Comparison of ENCODE assay signal across 22 cellular contexts in the genomic region with DNA sequence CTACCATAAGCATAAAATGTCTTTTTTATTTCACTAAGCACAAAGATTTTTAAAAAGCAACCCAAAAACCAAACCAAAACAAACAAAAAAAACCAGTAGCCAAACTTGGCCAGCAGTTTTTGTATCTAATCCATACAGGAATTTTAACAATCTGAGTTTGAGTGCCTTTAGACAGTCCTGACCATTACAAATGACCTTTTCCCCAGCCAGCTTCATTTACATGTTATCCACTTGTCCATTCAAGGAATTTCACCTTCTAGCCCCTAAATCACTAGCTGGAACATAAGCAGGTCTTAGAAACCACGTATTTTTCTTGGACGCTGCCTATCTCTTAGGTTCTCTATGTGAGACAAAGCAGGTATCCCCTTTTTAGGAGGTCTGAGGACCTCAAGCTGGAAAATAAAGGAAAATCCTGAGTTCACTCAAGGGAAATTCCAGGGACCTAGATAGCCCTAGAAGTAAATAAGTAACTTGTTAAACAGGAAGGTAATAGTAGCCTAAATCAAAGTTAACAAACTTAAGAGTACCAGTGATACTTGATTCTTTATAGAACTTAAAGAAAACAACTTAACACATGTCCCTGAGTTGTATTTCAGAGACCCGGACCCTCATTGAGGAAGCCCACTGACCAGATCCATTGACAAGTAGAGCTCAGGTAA. TPM values are rescaled to one million over a fixed set of nuclear protein-coding genes. Genes with fewer than 3 reads are reported as not detected.
DNase-seq lines count a peak whose midpoint lies in the region; ATAC-seq and TF ChIP-seq lines count a peak whose summit lies in the region.
"Had no signal": no experiment of that assay in that cellular context is flagged by ENCODE, and none has a peak within 500 bp of the region (broad histone marks: within the 10 kb centered on the region; RNA-seq: fewer than 3 reads in every experiment).

No MANE protein-coding gene starts in this region.

- H3K27ac ChIP-seq in ACC112 (ENCODE audit: low read depth, low read length), result peak overlapping the region; percentile 45; the same call in 1 of the 2 replicates
- peak overlapping the region; percentile 46; the same call in 1 of the 2 replicates for H3K27ac ChIP-seq in HUES6 (ENCODE audit: low read depth, low read length)
- H3K27ac ChIP-seq in neural progenitor cell, result peak overlapping the region; percentile 4
- no peak overlapping the region for H3K27ac ChIP-seq in tibial nerve
- H3K27ac ChIP-seq: adrenal gland, esophagus squamous epithelium, HL-60, spleen, vagina had no signal

- no peaks in the 10 kb centered on the region; the same call in 1 of the 2 replicates for H3K36me3 ChIP-seq in ACC112 (ENCODE audit: insufficient read depth, low read length)
- H3K36me3 ChIP-seq in HUES6 (ENCODE audit: control insufficient read depth, insufficient read depth, low read length), result peaks cover 80% of the 10 kb centered on the region
- peaks cover 38% of the 10 kb centered on the region for H3K36me3 ChIP-seq in neural progenitor cell
- no peaks in the 10 kb centered on the region for H3K36me3 ChIP-seq in tibial nerve
- H3K36me3 ChIP-seq: adrenal gland, vagina had no signal

- H3K4me3 ChIP-seq in ACC112 (ENCODE audit: low read depth, low read length), result no peak overlapping the region
- no peak overlapping the region for H3K4me3 ChIP-seq in HUES6 (ENCODE audit: low read depth, low read length)
- H3K4me3 ChIP-seq in epithelial cell of proximal tubule (ENCODE audit: low read depth, low read length), result peak overlapping the region; percentile 36
- no peak overlapping the region for H3K4me3 ChIP-seq in neural progenitor cell
- no peak overlapping the region for H3K4me3 ChIP-seq in tibial nerve
- H3K4me3 ChIP-seq: adrenal gland, esophagus squamous epithelium, spleen, vagina had no signal

- H3K4me3 Mint-ChIP-seq in neural progenitor cell, result no peak overlapping the region
- H3K4me3 Mint-ChIP-seq: activated CD8-positive, alpha-beta T cell treated with anti-CD3 and anti-CD28 coated beads for 36 hours; activated T-helper 1 cell treated with anti-CD3 and anti-CD28 coated beads, Interleukin-12 subunit alpha, Interleukin-12 subunit beta, Interleukin-2, Interleukin-4 antibody, amounts not matched to agents 30 ng/mL and 10 ng/mL and 1 ng/mL, durations not matched to agents 14 hours and 24 hours and 36 hours had no signal

- H3K4me1 ChIP-seq in ACC112 (ENCODE audit: control insufficient read depth, insufficient read depth, low read length, unreplicated experiment) (peaks cover 15% of the 10 kb centered on the region), HUES6 (ENCODE audit: control insufficient read depth, insufficient read depth, low read length) (no peaks in the 10 kb centered on the region), neural progenitor cell (peaks cover 3% of the 10 kb centered on the region), tibial nerve (peaks cover 0 to 7% (median 0%) of the 10 kb centered on the region in 4 donors)
- H3K4me1 ChIP-seq: esophagus squamous epithelium, vagina had no signal

- H3K4me2 ChIP-seq in neural progenitor cell, result no peak overlapping the region

- no peaks in the 10 kb centered on the region for H3K4me1 Mint-ChIP-seq in neural progenitor cell

- TF ChIP-seq POLR2A in erythroblast (IDR thresholded peaks at IDR 0.05; ENCODE audit: low read length) (no peak), tibial nerve (IDR thresholded peaks at IDR 0.05) (no peak)

- 57 to 69% methylated on average over 3 of the region's 3 CpGs for WGBS in tibial nerve, 2 donors

- no peak for TF ChIP-seq EP300 in tibial nerve (IDR thresholded peaks at IDR 0.05)

- no peaks in the 10 kb centered on the region for H3K27me3 Mint-ChIP-seq in neural progenitor cell (ENCODE audit: insufficient read depth, low read depth)
- H3K27me3 Mint-ChIP-seq: activated CD8-positive, alpha-beta T cell treated with anti-CD3 and anti-CD28 coated beads for 36 hours had no signal

- no peaks in the 10 kb centered on the region for H3F3A ChIP-seq in neural progenitor cell (ENCODE audit: low read depth)

- H3K9ac ChIP-seq in HUES6 (ENCODE audit: low read length) (no peak overlapping the region), neural progenitor cell (no peak overlapping the region)

- no peaks in the 10 kb centered on the region for H3K9me3 Mint-ChIP-seq in neural progenitor cell
- H3K9me3 Mint-ChIP-seq: activated CD8-positive, alpha-beta T cell treated with anti-CD3 and anti-CD28 coated beads for 36 hours; activated T-helper 1 cell treated with anti-CD3 and anti-CD28 coated beads, Interleukin-12 subunit alpha, Interleukin-12 subunit beta, Interleukin-2, Interleukin-4 antibody, amounts not matched to agents 30 ng/mL and 10 ng/mL and 1 ng/mL, durations not matched to agents 14 hours and 24 hours and 36 hours had no signal

- peak overlapping the region; percentile 20 for H2AFZ ChIP-seq in ACC112 (ENCODE audit: low read length, unreplicated experiment)
- H2AFZ ChIP-seq in neural progenitor cell (replicated peaks), result no peak overlapping the region

- no peaks in the 10 kb centered on the region for H3K27me3 ChIP-seq in ACC112 (ENCODE audit: insufficient read depth, low read length)
- no peaks in the 10 kb centered on the region for H3K27me3 ChIP-seq in HUES6 (ENCODE audit: control insufficient read depth, insufficient read depth, low read length)
- no peaks in the 10 kb centered on the region for H3K27me3 ChIP-seq in neural progenitor cell
- H3K27me3 ChIP-seq in tibial nerve, result no peaks in the 10 kb centered on the region
- H3K27me3 ChIP-seq: adrenal gland, esophagus squamous epithelium, spleen, vagina had no signal

- DNase-seq in epithelial cell of proximal tubule (ENCODE audit: low read depth) (peak; percentile 38), neural progenitor cell (ENCODE audit: low spot score) (peak; percentile 8), erythroblast (lab: John Stamatoyannopoulos, UW) (no peak), A172 (ENCODE audit: low spot score) (no peak), tibial nerve (ENCODE audit: low spot score in 2 of 2) (no peak)
- DNase-seq: activated CD8-positive, alpha-beta T cell treated with anti-CD3 and anti-CD28 coated beads for 36 hours; adrenal gland; esophagus squamous epithelium; Karpas-422; NCI-H1105 treated with DMSO at 0.1 percent for 48 hours; NCI-H2171 treated with DMSO at 0.1 percent for 48 hours; NCI-H82; posterior cingulate gyrus; spleen; SW 1271 had no signal

- no peaks in the 10 kb centered on the region for H3K79me2 ChIP-seq in ACC112 (ENCODE audit: control insufficient read depth, insufficient read depth, low read length, unreplicated experiment)
- H3K79me2 ChIP-seq in neural progenitor cell (ENCODE audit: low read depth), result no peaks in the 10 kb centered on the region

- no peak for ATAC-seq in HG02981 (IDR thresholded peaks at IDR 0.05; ENCODE audit: unreplicated experiment)
- ATAC-seq: activated CD8-positive, alpha-beta T cell treated with anti-CD3 and anti-CD28 coated beads for 36 hours; left lobe of liver had no signal

- H3K36me3 Mint-ChIP-seq in neural progenitor cell, result peaks cover 20% of the 10 kb centered on the region

- no peaks in the 10 kb centered on the region for H4K20me1 ChIP-seq in neural progenitor cell (ENCODE audit: low read depth)

- no peak for TF ChIP-seq CTCF in epithelial cell of proximal tubule (conservative IDR thresholded peaks at IDR 0.05; ENCODE audit: low read depth, low read length)
- TF ChIP-seq CTCF in neural progenitor cell (IDR thresholded peaks at IDR 0.05), result no peak
- no peak for TF ChIP-seq CTCF in tibial nerve (IDR thresholded peaks at IDR 0.05)

- H3K9me3 ChIP-seq in HUES6 (ENCODE audit: control insufficient read depth, insufficient read depth, low read depth, low read length) (no peaks in the 10 kb centered on the region), neural progenitor cell (ENCODE audit: low read depth) (no peaks in the 10 kb centered on the region), tibial nerve (no peaks in the 10 kb centered on the region)
- H3K9me3 ChIP-seq: esophagus squamous epithelium, spleen, vagina had no signal

- H3K27ac Mint-ChIP-seq in neural progenitor cell, result no peak overlapping the region
- H3K27ac Mint-ChIP-seq: activated CD8-positive, alpha-beta T cell treated with anti-CD3 and anti-CD28 coated beads for 36 hours had no signal

RNA-seq across cellular contexts. Expression of gene CIP2A, which starts 34.2 kb away (rescaled TPM):
- 49.8 and 72.9 TPM in 2 replicates for total RNA-seq in epithelial cell of proximal tubule
- total RNA-seq in neural progenitor cell (ENCODE audit: low replicate concordance), result 44.4 and 66.5 TPM in 2 replicates
- 60.7 and 75.9 TPM in 2 replicates for total RNA-seq in A172 (2014; rRNA removed; shearing (Covaris generic))
- total RNA-seq in tibial nerve, result 1 to 10 TPM; 2.7 to 5.7 (median 5.3) TPM

RNA-seq across cellular contexts. Expression of gene DZIP3, which starts 34.5 kb away (rescaled TPM):
- total RNA-seq in epithelial cell of proximal tubule (5.9 and 6.3 TPM in 2 replicates), neural progenitor cell (ENCODE audit: low replicate concordance) (52.3 and 89.0 TPM in 2 replicates), tibial nerve (10 to 100 TPM in 2 of 4 donors, 1 to 10 TPM in 2; 7.5 to 12.0 (median 10.1) TPM)
- 19.4 and 19.8 TPM in 2 replicates for total RNA-seq in A172 (2014; rRNA removed; shearing (Covaris generic))

RNA-seq across cellular contexts. Expression of gene MYH15, which starts 44.6 kb away (rescaled TPM):
- 0.22 and 0.75 TPM in 2 replicates for total RNA-seq in epithelial cell of proximal tubule
- total RNA-seq in neural progenitor cell (ENCODE audit: low replicate concordance), result 0.12 TPM in 1 of 2 replicates, not detected in the other
- 1.7 and 2.0 TPM in 2 replicates for total RNA-seq in A172 (2014; rRNA removed; shearing (Covaris generic))
- total RNA-seq in tibial nerve, result under 1 TPM in 2 of 4 donors, not detected in 2; under 0.01 to 0.22 TPM
- total RNA-seq: vagina had no signal

Comparison
In these comparisons a context has a peak if more than half of its experiments do, and no peak if none do; other contexts are left out.
1. H3K27ac ChIP-seq: peak in ACC112 (single experiment), HUES6 (single experiment) and neural progenitor cell (single experiment); none in tibial nerve (0 of 4).
2. DNase-seq: peak in epithelial cell of proximal tubule (single experiment) and neural progenitor cell (single experiment); none in erythroblast (0 of 2), A172 (single experiment) and tibial nerve (0 of 2).